ENCODE assay signal across 9 cellular contexts in the genomic region with DNA sequence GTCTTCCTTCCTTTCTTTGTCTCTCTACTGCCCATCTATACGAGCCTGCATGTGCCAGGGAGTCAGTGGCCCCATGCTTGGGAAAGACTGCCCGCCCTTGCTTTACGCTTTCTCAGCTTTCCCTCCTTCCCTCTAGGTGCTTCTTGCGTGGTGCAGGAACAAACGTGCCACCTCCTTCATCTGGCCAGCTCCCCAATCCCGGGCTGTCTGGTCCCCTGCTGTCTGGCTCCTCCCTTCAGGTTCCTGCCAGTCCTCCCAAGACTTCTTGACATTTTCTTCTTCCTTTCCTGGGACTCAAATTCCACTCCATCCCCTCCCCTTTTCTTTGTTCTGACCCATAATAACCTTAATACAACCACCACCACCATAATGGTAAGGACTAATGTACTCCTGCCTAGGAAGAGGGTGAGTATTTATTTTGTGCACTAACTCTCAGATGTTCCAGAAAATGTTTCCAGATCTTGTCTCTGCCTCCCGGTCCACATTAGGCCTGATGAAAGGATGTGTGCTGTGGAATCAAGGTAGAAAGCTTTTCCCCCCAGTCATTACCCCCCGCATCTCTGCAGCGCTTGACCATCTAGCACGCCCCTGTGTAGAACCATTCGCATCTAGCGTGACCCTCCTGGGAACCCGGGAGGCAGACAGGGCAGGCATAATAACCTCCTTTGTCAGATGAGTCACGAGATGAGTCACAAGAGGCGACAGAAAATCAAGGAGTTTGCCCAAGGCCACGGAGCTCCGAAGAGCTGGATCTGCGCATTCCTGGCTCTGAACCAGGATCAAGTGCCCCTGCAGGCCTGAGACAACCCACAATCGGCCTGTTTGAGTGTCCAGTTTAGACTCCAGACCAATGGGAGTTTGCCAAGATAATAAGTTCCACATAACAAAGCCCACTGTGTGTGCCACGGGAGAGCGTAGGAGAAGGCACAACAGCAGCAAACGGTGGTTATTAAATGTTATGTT.
DNase-seq lines count a peak whose midpoint lies in the region; ATAC-seq and TF ChIP-seq lines count a peak whose summit lies in the region.
"Had no signal": no experiment of that assay in that cellular context is flagged by ENCODE, and none has a peak within 500 bp of the region (broad histone marks: within the 10 kb centered on the region; RNA-seq: fewer than 3 reads in every experiment).

No MANE protein-coding gene starts in this region.

- no peaks in the 10 kb centered on the region for H3K36me3 ChIP-seq in ovary
- H3K36me3 ChIP-seq in CD4-positive, alpha-beta memory T cell (ENCODE audit: insufficient read depth, low read length), result no peaks in the 10 kb centered on the region

- CTCF ChIA-PET in CD4-positive, alpha-beta memory T cell (lab: Charles Lee; ENCODE audit: partially characterized antibody), result no interaction called here

- H3K27ac ChIP-seq in ovary, result no peak overlapping the region
- H3K27ac ChIP-seq in CD4-positive, alpha-beta memory T cell (ENCODE audit: low read depth, low read length), result no peak overlapping the region

- peaks cover 5% of the 10 kb centered on the region for H3K4me1 ChIP-seq in ovary (ENCODE audit: insufficient read depth)
- peaks cover 31% of the 10 kb centered on the region for H3K4me1 ChIP-seq in CD4-positive, alpha-beta memory T cell (ENCODE audit: insufficient read depth, low read length)

- TF ChIP-seq CTCF in ovary (IDR thresholded peaks at IDR 0.05), result no peak
- TF ChIP-seq CTCF in GM13977 (IDR thresholded peaks at IDR 0.05; ENCODE audit: extremely low read depth, insufficient read depth, missing control alignments), result no peak
- no peak for TF ChIP-seq CTCF in omental fat pad (IDR thresholded peaks at IDR 0.05)

- intact Hi-C loops in ovary (cut with DNase I), result no loop called here
- intact Hi-C loops in CD4-positive, alpha-beta memory T cell (cut with micrococcal nuclease), result no loop called here

- H3K27me3 ChIP-seq in ovary, result no peaks in the 10 kb centered on the region
- no peaks in the 10 kb centered on the region for H3K27me3 ChIP-seq in CD4-positive, alpha-beta memory T cell (ENCODE audit: insufficient read depth, low read length)

- WGBS in ovary, 3 donors, result 39 to 50% (median 40%) methylated on average over 22 of the region's 22 CpGs

- no peak overlapping the region for H3K4me3 Mint-ChIP-seq in T-helper 17 cell
- no peak overlapping the region for H3K4me3 Mint-ChIP-seq in CD4-positive, alpha-beta memory T cell
- H3K4me3 Mint-ChIP-seq: nephron had no signal

- no peak for TF ChIP-seq POLR2A in ovary (IDR thresholded peaks at IDR 0.05)

- in situ Hi-C loops in GM13977 (cut with MboI; ENCODE audit: low pct_unique_long_range_greater_than_20kb, low sequenced_read_pairs, unreplicated experiment), result no loop called here

- no peak for TF ChIP-seq EP300 in ovary (IDR thresholded peaks at IDR 0.05)

- H3K9me3 Mint-ChIP-seq in CD4-positive, alpha-beta memory T cell, result peaks cover 0 to 2% (median 0%) of the 10 kb centered on the region in 8 donors
- H3K9me3 Mint-ChIP-seq: nephron had no signal

- H3K4me3 ChIP-seq in ovary, result no peak overlapping the region
- no peak overlapping the region for H3K4me3 ChIP-seq in CD4-positive, alpha-beta memory T cell (ENCODE audit: low read length in 2 of 2)

- DNase-seq in DMS79 treated with DMSO at 0.1 percent for 48 hours (lab: John Stamatoyannopoulos, UW) (peak; percentile 78), NCI-H446 treated with DMSO at 0.1 percent for 48 hours (lab: John Stamatoyannopoulos, UW) (peak; percentile 67), epidermal melanocyte (ENCODE audit: insufficient read length, low spot score) (peak; percentile 87), ovary (peak; percentile 53 to 67 (median 60)), GM13977 (ENCODE audit: low spot score) (no peak), omental fat pad (ENCODE audit: low spot score) (no peak), T-helper 17 cell (no peak)
- no peak for DNase-seq in CD4-positive, alpha-beta memory T cell

- peaks cover 21% of the 10 kb centered on the region for H3K27me3 Mint-ChIP-seq in T-helper 17 cell
- no peaks in the 10 kb centered on the region for H3K27me3 Mint-ChIP-seq in CD4-positive, alpha-beta memory T cell

- H3K9me3 ChIP-seq in ovary (no peaks in the 10 kb centered on the region), T-helper 17 cell (ENCODE audit: control insufficient read depth, low read length, poor library complexity, severe bottlenecking) (no peaks in the 10 kb centered on the region)
- no peaks in the 10 kb centered on the region for H3K9me3 ChIP-seq in CD4-positive, alpha-beta memory T cell (ENCODE audit: control insufficient read depth in 1 of 2, low read length in 2 of 2)

- no peak for ATAC-seq in omental fat pad (ENCODE audit: low FRiP score)
- ATAC-seq in T-helper 17 cell, result no peak

- H3K36me3 Mint-ChIP-seq in T-helper 17 cell (ENCODE audit: low read depth), result no peaks in the 10 kb centered on the region
- H3K36me3 Mint-ChIP-seq in CD4-positive, alpha-beta memory T cell, result no peaks in the 10 kb centered on the region

- POLR2A ChIA-PET in CD4-positive, alpha-beta memory T cell (lab: Charles Lee; ENCODE audit: partially characterized antibody), result no interaction called here

- H3K27ac Mint-ChIP-seq in T-helper 17 cell, result no peak overlapping the region
- peak overlapping the region in 1 of 7 donors; percentile 24 for H3K27ac Mint-ChIP-seq in CD4-positive, alpha-beta memory T cell

- peaks cover 35% of the 10 kb centered on the region for H3K4me1 Mint-ChIP-seq in T-helper 17 cell
- H3K4me1 Mint-ChIP-seq in CD4-positive, alpha-beta memory T cell, result peaks cover 25 to 33% (median 29%) of the 10 kb centered on the region in 4 donors

Comparison
In these comparisons a context has a peak if more than half of its experiments do, and no peak if none do; other contexts are left out.
1. DNase-seq: peak in DMS79 treated with DMSO at 0.1 percent for 48 hours (single experiment), NCI-H446 treated with DMSO at 0.1 percent for 48 hours (single experiment), epidermal melanocyte (single experiment) and ovary (5 of 5); none in GM13977 (single experiment), omental fat pad (single experiment), T-helper 17 cell (0 of 3) and CD4-positive, alpha-beta memory T cell (0 of 5).